8 cellular contexts compared by ENCODE assay signal in the genomic region with DNA sequence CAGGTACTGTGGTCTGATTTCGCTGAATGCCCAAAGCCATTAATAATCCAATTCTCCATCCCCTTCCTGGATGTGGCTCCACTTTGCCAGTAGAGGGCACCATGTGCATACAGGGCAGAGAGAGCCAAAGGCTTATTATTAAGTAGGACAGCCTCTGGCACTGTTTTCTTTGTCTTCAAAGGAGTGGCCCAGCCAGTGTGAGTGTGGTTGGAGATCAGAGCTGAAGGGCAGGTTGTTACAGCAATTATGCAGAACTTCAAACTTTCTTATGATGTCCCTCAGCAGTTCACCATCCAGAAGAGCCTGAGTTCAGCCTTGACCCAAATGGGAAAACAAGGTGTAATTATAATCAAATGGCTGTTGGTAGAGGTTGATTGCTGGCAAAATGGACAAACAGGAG. TPM values are rescaled to one million over a fixed set of nuclear protein-coding genes. Genes with fewer than 3 reads are reported as not detected.
DNase-seq lines count a peak whose midpoint lies in the region; ATAC-seq and TF ChIP-seq lines count a peak whose summit lies in the region.

No MANE protein-coding gene starts in this region.

- no peaks in the 10 kb centered on the region for H3K4me1 Mint-ChIP-seq in CD14-positive monocyte

- ATAC-seq in GM19043 (IDR thresholded peaks at IDR 0.05; ENCODE audit: low read depth, unreplicated experiment), result peak; percentile 95
- ATAC-seq in HG03159 (IDR thresholded peaks at IDR 0.05; ENCODE audit: unreplicated experiment), result peak; percentile 97
- ATAC-seq in right lobe of liver, result peak; percentile 100

- H3K9me3 Mint-ChIP-seq in CD14-positive monocyte, result no peaks in the 10 kb centered on the region

- H3K9me3 ChIP-seq in right lobe of liver, result no peaks in the 10 kb centered on the region

- H3K4me1 ChIP-seq in right lobe of liver, result no peaks in the 10 kb centered on the region

- no peak overlapping the region for H3K27ac Mint-ChIP-seq in CD14-positive monocyte

- no peak overlapping the region for H3K4me3 ChIP-seq in coronary artery
- no peak overlapping the region for H3K4me3 ChIP-seq in right lobe of liver

- DNase-seq in CD14-positive monocyte (ENCODE audit: low spot score), result peak; percentile 55
- DNase-seq in NCI-H2227 (lab: John Stamatoyannopoulos, UW; ENCODE audit: unreplicated experiment), result peak; percentile 77
- DNase-seq in activated CD4-positive, alpha-beta T cell treated with anti-CD3 and anti-CD28 coated beads for 24 hours (ENCODE audit: low read depth in 2 of 2), result peak; percentile 29 to 33
- DNase-seq in coronary artery (ENCODE audit: low spot score), result no peak
- DNase-seq in right lobe of liver, result peak; percentile 48 to 76 (median 60)
- peak; percentile 65 for DNase-seq in stimulated activated CD8-positive, alpha-beta memory T cell treated with anti-CD3 and anti-CD28 coated beads, Interleukin-4, amount 100 ng/mL, for 48 hours

- TF ChIP-seq CTCF in CD14-positive monocyte (IDR thresholded peaks at IDR 0.05), result peak; percentile 92
- TF ChIP-seq CTCF in coronary artery (IDR thresholded peaks at IDR 0.05), result peak; percentile 77
- TF ChIP-seq CTCF in right lobe of liver (IDR thresholded peaks at IDR 0.05), result peak; percentile 93 to 96 (median 94)

- intact Hi-C loops in CD14-positive monocyte (cut with micrococcal nuclease), result loop anchor here in 1 of 2 donors (5.0 kb wide), 1 partner anchor 215 kb away; no protein-coding TSS in a partner anchor
- intact Hi-C loops in right lobe of liver (cut with DNase I), result no loop called here

- WGBS in right lobe of liver (ENCODE audit: insufficient coverage, low coverage, low lambda C conversion rate, missing lambda C conversion rate), result 10% methylated on average over 1 of the region's 1 CpG

- no peaks in the 10 kb centered on the region for H3K36me3 Mint-ChIP-seq in CD14-positive monocyte

- no peaks in the 10 kb centered on the region for H3K36me3 ChIP-seq in right lobe of liver

- peaks cover 2 to 4% (median 2%) of the 10 kb centered on the region in 3 donors for H3K27me3 Mint-ChIP-seq in CD14-positive monocyte (ENCODE audit: low read depth in 3 of 3)

- TF ChIP-seq POLR2A in right lobe of liver (IDR thresholded peaks at IDR 0.05), result no peak

- H3K27ac ChIP-seq in coronary artery, result no peak overlapping the region
- H3K27ac ChIP-seq in right lobe of liver, result no peak overlapping the region

- no peaks in the 10 kb centered on the region for H3K27me3 ChIP-seq in right lobe of liver

- H3K4me3 Mint-ChIP-seq in CD14-positive monocyte, result no peak overlapping the region

RNA-seq across cellular contexts. Expression of a gene that starts 38.6 kb away (rescaled TPM):
- polyA plus RNA-seq in CD14-positive monocyte, result 10 to 100 TPM; 11.6 to 21.4 TPM
- total RNA-seq in right lobe of liver, result 10 to 100 TPM; 40.9 to 92.8 (median 56.5) TPM
